1 cellular context compared by ENCODE assay signal in genomic region chr9:105510024-105510423, GRCh38.
TF ChIP-seq lines count a peak whose summit lies in the region.

No MANE protein-coding gene starts in this region.

TF ChIP-seq in IMR-90, 13 proteins besides CTCF, POLR2A, EP300 and RAD21 (continued from another document):
- no peak for TF ChIP-seq CHD1 (IDR thresholded peaks at IDR 0.05; ENCODE audit: low read depth, low read length)
